Comparison of ENCODE assay signal across 1 cellular context in the genomic region with DNA sequence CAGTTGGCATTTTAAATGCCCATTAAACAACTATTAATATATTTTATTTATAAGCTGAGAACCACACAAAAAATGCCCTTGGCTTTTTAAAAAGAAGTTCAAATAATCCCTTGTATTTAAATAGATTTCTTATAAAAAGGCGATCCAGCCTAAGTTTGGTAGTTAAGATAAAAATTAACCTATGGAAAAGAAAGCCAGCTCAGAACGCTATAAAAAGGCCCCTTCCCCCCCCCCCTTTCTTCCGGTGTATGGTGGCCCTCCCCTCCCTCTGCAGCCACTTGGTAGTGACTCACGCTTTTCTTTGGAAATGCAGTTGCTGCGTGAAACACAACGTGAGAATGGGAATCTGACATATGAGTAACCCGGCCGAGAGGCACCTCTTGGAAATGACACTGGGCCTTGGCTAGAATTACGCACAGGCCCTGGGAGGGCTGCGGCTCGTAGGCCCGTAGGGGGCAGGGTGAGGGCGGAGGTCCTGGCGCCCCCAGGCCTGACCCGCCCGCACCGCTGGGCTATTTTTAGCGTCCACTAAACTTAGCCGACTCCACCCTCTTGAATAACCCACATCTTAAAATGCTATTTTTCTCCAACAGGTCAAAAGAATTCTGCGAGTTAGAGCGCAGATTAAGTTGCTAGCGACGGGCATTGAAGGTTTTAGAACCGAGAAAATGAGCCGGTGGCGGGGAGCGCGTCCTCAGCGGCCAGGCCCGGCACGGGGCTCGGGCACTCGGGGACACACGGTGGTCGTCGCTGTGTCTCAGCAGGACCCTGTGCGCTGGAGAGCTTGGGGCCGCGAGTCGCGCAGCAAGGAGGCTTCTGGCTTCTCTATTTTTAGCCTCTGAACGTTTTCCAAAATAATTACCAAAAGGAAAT.
TF ChIP-seq lines count a peak whose summit lies in the region.

No MANE protein-coding gene starts in this region.

TF ChIP-seq in GM23338, 12 proteins besides CTCF, POLR2A, EP300 and RAD21:
- TF ChIP-seq, protein P1, sequence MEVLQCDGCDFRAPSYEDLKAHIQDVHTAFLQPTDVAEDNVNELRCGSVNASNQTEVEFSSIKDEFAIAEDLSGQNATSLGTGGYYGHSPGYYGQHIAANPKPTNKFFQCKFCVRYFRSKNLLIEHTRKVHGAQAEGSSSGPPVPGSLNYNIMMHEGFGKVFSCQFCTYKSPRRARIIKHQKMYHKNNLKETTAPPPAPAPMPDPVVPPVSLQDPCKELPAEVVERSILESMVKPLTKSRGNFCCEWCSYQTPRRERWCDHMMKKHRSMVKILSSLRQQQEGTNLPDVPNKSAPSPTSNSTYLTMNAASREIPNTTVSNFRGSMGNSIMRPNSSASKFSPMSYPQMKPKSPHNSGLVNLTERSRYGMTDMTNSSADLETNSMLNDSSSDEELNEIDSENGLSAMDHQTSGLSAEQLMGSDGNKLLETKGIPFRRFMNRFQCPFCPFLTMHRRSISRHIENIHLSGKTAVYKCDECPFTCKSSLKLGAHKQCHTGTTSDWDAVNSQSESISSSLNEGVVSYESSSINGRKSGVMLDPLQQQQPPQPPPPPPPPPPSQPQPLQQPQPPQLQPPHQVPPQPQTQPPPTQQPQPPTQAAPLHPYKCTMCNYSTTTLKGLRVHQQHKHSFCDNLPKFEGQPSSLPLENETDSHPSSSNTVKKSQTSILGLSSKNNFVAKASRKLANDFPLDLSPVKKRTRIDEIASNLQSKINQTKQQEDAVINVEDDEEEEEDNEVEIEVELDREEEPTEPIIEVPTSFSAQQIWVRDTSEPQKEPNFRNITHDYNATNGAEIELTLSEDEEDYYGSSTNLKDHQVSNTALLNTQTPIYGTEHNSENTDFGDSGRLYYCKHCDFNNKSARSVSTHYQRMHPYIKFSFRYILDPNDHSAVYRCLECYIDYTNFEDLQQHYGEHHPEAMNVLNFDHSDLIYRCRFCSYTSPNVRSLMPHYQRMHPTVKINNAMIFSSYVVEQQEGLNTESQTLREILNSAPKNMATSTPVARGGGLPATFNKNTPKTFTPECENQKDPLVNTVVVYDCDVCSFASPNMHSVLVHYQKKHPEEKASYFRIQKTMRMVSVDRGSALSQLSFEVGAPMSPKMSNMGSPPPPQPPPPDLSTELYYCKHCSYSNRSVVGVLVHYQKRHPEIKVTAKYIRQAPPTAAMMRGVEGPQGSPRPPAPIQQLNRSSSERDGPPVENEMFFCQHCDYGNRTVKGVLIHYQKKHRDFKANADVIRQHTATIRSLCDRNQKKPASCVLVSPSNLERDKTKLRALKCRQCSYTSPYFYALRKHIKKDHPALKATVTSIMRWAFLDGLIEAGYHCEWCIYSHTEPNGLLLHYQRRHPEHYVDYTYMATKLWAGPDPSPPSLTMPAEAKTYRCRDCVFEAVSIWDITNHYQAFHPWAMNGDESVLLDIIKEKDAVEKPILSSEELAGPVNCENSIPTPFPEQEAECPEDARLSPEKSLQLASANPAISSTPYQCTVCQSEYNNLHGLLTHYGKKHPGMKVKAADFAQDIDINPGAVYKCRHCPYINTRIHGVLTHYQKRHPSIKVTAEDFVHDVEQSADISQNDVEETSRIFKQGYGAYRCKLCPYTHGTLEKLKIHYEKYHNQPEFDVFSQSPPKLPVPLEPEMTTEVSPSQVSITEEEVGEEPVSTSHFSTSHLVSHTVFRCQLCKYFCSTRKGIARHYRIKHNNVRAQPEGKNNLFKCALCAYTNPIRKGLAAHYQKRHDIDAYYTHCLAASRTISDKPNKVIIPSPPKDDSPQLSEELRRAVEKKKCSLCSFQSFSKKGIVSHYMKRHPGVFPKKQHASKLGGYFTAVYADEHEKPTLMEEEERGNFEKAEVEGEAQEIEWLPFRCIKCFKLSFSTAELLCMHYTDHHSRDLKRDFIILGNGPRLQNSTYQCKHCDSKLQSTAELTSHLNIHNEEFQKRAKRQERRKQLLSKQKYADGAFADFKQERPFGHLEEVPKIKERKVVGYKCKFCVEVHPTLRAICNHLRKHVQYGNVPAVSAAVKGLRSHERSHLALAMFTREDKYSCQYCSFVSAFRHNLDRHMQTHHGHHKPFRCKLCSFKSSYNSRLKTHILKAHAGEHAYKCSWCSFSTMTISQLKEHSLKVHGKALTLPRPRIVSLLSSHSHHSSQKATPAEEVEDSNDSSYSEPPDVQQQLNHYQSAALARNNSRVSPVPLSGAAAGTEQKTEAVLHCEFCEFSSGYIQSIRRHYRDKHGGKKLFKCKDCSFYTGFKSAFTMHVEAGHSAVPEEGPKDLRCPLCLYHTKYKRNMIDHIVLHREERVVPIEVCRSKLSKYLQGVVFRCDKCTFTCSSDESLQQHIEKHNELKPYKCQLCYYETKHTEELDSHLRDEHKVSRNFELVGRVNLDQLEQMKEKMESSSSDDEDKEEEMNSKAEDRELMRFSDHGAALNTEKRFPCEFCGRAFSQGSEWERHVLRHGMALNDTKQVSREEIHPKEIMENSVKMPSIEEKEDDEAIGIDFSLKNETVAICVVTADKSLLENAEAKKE (CRISPR knock-in tag; IDR thresholded peaks at IDR 0.05) = no peak
- TF ChIP-seq EZH2 (IDR thresholded peaks at IDR 0.05; ENCODE audit: low read depth, unreplicated experiment) (peak; percentile 18), ZNF331 (CRISPR knock-in tag; IDR thresholded peaks at IDR 0.05; ENCODE audit: low read depth) (no peak)
- TF ChIP-seq, protein P2, sequence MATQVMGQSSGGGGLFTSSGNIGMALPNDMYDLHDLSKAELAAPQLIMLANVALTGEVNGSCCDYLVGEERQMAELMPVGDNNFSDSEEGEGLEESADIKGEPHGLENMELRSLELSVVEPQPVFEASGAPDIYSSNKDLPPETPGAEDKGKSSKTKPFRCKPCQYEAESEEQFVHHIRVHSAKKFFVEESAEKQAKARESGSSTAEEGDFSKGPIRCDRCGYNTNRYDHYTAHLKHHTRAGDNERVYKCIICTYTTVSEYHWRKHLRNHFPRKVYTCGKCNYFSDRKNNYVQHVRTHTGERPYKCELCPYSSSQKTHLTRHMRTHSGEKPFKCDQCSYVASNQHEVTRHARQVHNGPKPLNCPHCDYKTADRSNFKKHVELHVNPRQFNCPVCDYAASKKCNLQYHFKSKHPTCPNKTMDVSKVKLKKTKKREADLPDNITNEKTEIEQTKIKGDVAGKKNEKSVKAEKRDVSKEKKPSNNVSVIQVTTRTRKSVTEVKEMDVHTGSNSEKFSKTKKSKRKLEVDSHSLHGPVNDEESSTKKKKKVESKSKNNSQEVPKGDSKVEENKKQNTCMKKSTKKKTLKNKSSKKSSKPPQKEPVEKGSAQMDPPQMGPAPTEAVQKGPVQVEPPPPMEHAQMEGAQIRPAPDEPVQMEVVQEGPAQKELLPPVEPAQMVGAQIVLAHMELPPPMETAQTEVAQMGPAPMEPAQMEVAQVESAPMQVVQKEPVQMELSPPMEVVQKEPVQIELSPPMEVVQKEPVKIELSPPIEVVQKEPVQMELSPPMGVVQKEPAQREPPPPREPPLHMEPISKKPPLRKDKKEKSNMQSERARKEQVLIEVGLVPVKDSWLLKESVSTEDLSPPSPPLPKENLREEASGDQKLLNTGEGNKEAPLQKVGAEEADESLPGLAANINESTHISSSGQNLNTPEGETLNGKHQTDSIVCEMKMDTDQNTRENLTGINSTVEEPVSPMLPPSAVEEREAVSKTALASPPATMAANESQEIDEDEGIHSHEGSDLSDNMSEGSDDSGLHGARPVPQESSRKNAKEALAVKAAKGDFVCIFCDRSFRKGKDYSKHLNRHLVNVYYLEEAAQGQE (IDR thresholded peaks at IDR 0.05; ENCODE audit: unreplicated experiment) = no peak
